Comparison of ENCODE assay signal across 8 cellular contexts in the genomic region with DNA sequence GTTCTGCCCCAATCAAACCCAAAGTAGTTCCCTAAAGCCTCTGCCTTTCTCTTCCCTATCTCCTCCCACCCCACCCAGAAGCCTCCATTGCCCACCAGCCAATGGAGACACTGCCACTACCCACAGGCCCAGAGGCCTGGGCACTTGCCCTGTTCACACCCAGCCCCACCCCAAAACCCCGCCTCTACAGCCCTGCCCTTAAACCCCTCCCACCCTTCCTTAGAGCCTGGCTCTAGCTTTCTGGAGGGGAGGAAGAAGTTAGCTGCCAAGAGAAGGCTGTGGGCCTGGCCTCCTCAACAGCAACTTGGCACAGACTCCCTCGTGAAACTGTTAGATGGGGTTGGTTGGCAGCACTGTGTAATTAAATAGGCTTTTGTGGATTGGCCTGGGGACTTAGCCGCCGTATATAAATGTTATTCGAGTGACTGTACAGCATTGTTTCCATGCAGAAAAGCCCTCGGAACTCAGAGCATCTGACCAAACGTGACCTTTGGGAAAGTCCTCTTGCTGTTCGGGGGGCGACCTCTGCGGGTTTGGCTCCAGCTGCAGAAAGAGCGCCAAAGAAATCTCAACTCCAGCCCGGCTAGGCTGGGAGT. TPM values are rescaled to one million over a fixed set of nuclear protein-coding genes. Genes with fewer than 3 reads are reported as not detected.
A peak's percentile ranks its signal among the peaks of the same experiment; 100 is the strongest.
DNase-seq lines count a peak whose midpoint lies in the region; ATAC-seq and TF ChIP-seq lines count a peak whose summit lies in the region.

No MANE protein-coding gene starts in this region.

- H3K27ac ChIP-seq in GM23338 (ENCODE audit: low read depth), result no peak overlapping the region
- no peak overlapping the region for H3K27ac ChIP-seq in SK-N-SH (ENCODE audit: low read depth in 2 of 2, low read length in 1 of 2)
- peak overlapping the region; percentile 54 to 78 (median 68) for H3K27ac ChIP-seq in esophagus muscularis mucosa (replicated peaks in 1 of 4)

- TF ChIP-seq POLR2A in esophagus muscularis mucosa (IDR thresholded peaks at IDR 0.05; ENCODE audit: low read depth), result no peak

- TF ChIP-seq CTCF in GM23338 (conservative IDR thresholded peaks at IDR 0.05; ENCODE audit: low read depth in 2 of 2) (no peak), SK-N-SH (IDR thresholded peaks at IDR 0.05) (no peak), esophagus muscularis mucosa (IDR thresholded peaks at IDR 0.05) (no peak), neural crest cell (conservative IDR thresholded peaks at IDR 0.05) (no peak)

- peak overlapping the region; percentile 84 for H3K4me3 Mint-ChIP-seq in GM23338
- peak overlapping the region; percentile 74 for H3K4me3 Mint-ChIP-seq in neural crest cell

- ATAC-seq in GM23338 (peak; percentile 72), GM21619 (IDR thresholded peaks at IDR 0.05; ENCODE audit: unreplicated experiment) (no peak), GM21529 (IDR thresholded peaks at IDR 0.05; ENCODE audit: unreplicated experiment) (no peak)

- H3F3A ChIP-seq in GM23338 (replicated peaks; ENCODE audit: low read depth) (0 out of 2 replicates have a peak, but pooled peaks cover 3% of the 10 kb centered on the region), SK-N-SH (replicated peaks; ENCODE audit: insufficient read depth) (no peaks in the 10 kb centered on the region)

- no peaks in the 10 kb centered on the region for H3K79me2 ChIP-seq in GM23338 (replicated peaks; ENCODE audit: insufficient read depth)
- no peaks in the 10 kb centered on the region for H3K79me2 ChIP-seq in SK-N-SH (ENCODE audit: insufficient read depth)

- POLR2A ChIA-PET in SK-N-SH (lab: Yijun Ruan, JAX), result no interaction called here

- TF ChIP-seq EP300 in SK-N-SH (IDR thresholded peaks at IDR 0.05; ENCODE audit: borderline replicate concordance in 1 of 2, low read depth in 1 of 2, low read length in 1 of 2) (no peak), esophagus muscularis mucosa (IDR thresholded peaks at IDR 0.05) (no peak)

- no peaks in the 10 kb centered on the region for H3K9me3 ChIP-seq in SK-N-SH
- H3K9me3 ChIP-seq in esophagus muscularis mucosa, result no peaks in the 10 kb centered on the region

- H3K27ac Mint-ChIP-seq in GM23338 (no peak overlapping the region), neural crest cell (ENCODE audit: unreplicated experiment) (no peak overlapping the region)

- peaks cover 18% of the 10 kb centered on the region for H3K4me1 Mint-ChIP-seq in GM23338
- peaks cover 13% of the 10 kb centered on the region for H3K4me1 Mint-ChIP-seq in neural crest cell

- H3K4me2 ChIP-seq in GM23338 (peak overlapping the region; percentile 81), SK-N-SH (no peak overlapping the region)

- H3K4me3 ChIP-seq in GM23338, result peak overlapping the region; percentile 75
- no peak overlapping the region for H3K4me3 ChIP-seq in SK-N-SH (ENCODE audit: low read depth in 2 of 2, low read length in 1 of 2)
- peak overlapping the region in 2 of 4 donors; percentile 56 to 61 for H3K4me3 ChIP-seq in esophagus muscularis mucosa

- CTCF ChIA-PET in SK-N-SH (lab: Yijun Ruan, JAX), result interaction anchor here (0.6 to 6.4 kb wide), 35 partner anchors 9 to 227 kb away, joined by 3 to 96 read pairs (median 4); a partner anchor contains a TSS

- H3K4me1 ChIP-seq in GM23338 (ENCODE audit: insufficient read depth), result peaks cover 12% of the 10 kb centered on the region
- H3K4me1 ChIP-seq in SK-N-SH (ENCODE audit: control insufficient read depth in 1 of 2, insufficient read depth in 2 of 2, low read depth in 1 of 2, low read length in 1 of 2), result peaks cover 0 to 7% of the 10 kb centered on the region in 2 experiments; a peak in 1 of 4 replicates
- peaks cover 14 to 22% (median 20%) of the 10 kb centered on the region in 4 donors for H3K4me1 ChIP-seq in esophagus muscularis mucosa

- H3K9me3 Mint-ChIP-seq in GM23338, result no peaks in the 10 kb centered on the region
- H3K9me3 Mint-ChIP-seq in neural crest cell, result no peaks in the 10 kb centered on the region

- no peaks in the 10 kb centered on the region for H3K9me2 ChIP-seq in GM23338 (ENCODE audit: insufficient read depth)
- H3K9me2 ChIP-seq in SK-N-SH, result no peaks in the 10 kb centered on the region

- WGBS in SK-N-SH (ENCODE audit: low lambda C conversion rate), result 73% methylated on average over 9 of the region's 12 CpGs
- 31% methylated on average over 9 of the region's 12 CpGs for WGBS in esophagus muscularis mucosa

- peak overlapping the region; percentile 87; the same call in 1 of the 2 replicates for H2AFZ ChIP-seq in GM23338
- H2AFZ ChIP-seq in SK-N-SH (ENCODE audit: low read depth), result no peak overlapping the region; the same call in 1 of the 2 replicates

- no peaks in the 10 kb centered on the region for H3K36me3 ChIP-seq in GM23338 (ENCODE audit: insufficient read depth)
- H3K36me3 ChIP-seq in SK-N-SH (replicated peaks in 1 of 2; ENCODE audit: control insufficient read depth in 1 of 2, insufficient read depth in 2 of 2, low read length in 1 of 2), result no peaks in the 10 kb centered on the region
- no peaks in the 10 kb centered on the region for H3K36me3 ChIP-seq in esophagus muscularis mucosa

- no peak for TF ChIP-seq RAD21 in SK-N-SH (IDR thresholded peaks at IDR 0.05; ENCODE audit: low read length)

- H4K20me1 ChIP-seq in GM23338 (replicated peaks; ENCODE audit: insufficient read depth) (no peaks in the 10 kb centered on the region), SK-N-SH (ENCODE audit: insufficient read depth) (no peaks in the 10 kb centered on the region)

- H3K36me3 Mint-ChIP-seq in GM23338 (ENCODE audit: low read depth), result no peaks in the 10 kb centered on the region
- H3K36me3 Mint-ChIP-seq in neural crest cell (ENCODE audit: low read depth), result no peaks in the 10 kb centered on the region

- H3K27me3 Mint-ChIP-seq in GM23338 (ENCODE audit: insufficient read depth, low read depth, poor library complexity), result peaks cover 24% of the 10 kb centered on the region
- peaks cover 4% of the 10 kb centered on the region for H3K27me3 Mint-ChIP-seq in neural crest cell (ENCODE audit: low read depth)

- H3K27me3 ChIP-seq in GM23338 (ENCODE audit: insufficient read depth) (peaks cover 15% of the 10 kb centered on the region), SK-N-SH (ENCODE audit: insufficient read depth) (no peaks in the 10 kb centered on the region; the same call in 1 of the 2 replicates), esophagus muscularis mucosa (peaks cover 0 to 7% (median 0%) of the 10 kb centered on the region in 4 donors)

- DNase-seq in A172 (ENCODE audit: low spot score), result peak; percentile 93
- DNase-seq in GM23338 (ENCODE audit: low spot score), result peak; percentile 61
- DNase-seq in SK-N-SH, result peak; percentile 21
- no peak for DNase-seq in esophagus muscularis mucosa (ENCODE audit: extremely low spot score)
- DNase-seq in neural crest cell (ENCODE audit: low read depth, low spot score), result no peak
- DNase-seq in NCI-H1105 (lab: John Stamatoyannopoulos, UW), result no peak

- no peak overlapping the region for H3K9ac ChIP-seq in SK-N-SH

- intact Hi-C loops in esophagus muscularis mucosa (cut with DNase I), result loop anchor here (1.0 to 5.0 kb wide), 2 partner anchors 36 to 88 kb away; no protein-coding TSS in a partner anchor

TF ChIP-seq in GM23338, 12 proteins besides CTCF, POLR2A, EP300 and RAD21 (continues in another document):
- TF ChIP-seq ZNF114 (CRISPR knock-in tag; IDR thresholded peaks at IDR 0.05), result no peak

TF ChIP-seq in SK-N-SH, 30 proteins besides CTCF, POLR2A, EP300 and RAD21 (continues in another document):
- TF ChIP-seq YY1 (IDR thresholded peaks at IDR 0.05; ENCODE audit: low read depth), result no peak

RNA-seq across cellular contexts. Expression of a gene that starts 31.4 kb away (rescaled TPM):
- 0.79 and 1.7 TPM in 2 replicates for total RNA-seq in A172 (2014; rRNA removed; shearing (Covaris generic))
- total RNA-seq in GM23338 (2014; rRNA removed; shearing (Covaris generic)), result 1.3 and 2.7 TPM in 2 replicates
- polyA plus RNA-seq in GM23338 (2016; fragmentation: Nextera tagmentation; extraction: Ambion mirVana) (1.6 and 2.2 TPM in 2 replicates), SK-N-SH (2012; rRNA removed) (0.99 and 1.1 TPM in 2 replicates)
- polyA plus RNA-seq in SK-N-SH (2012; cell fraction: cytosol; rRNA removed), result 0.17 and 0.30 TPM in 2 replicates
- 11.9 TPM in 2 replicates for polyA plus RNA-seq in SK-N-SH (2012; cell fraction: nucleus; rRNA removed)
- total RNA-seq in esophagus muscularis mucosa (1 to 10 TPM in 1 of 4 donors, under 1 TPM in 2, not detected in 1; 0.17 to 1.1 (median 0.19) TPM), neural crest cell (4.2 and 5.9 TPM in 2 replicates)

RNA-seq across cellular contexts. Expression of a gene that starts 39.6 kb away (rescaled TPM):
- total RNA-seq in A172 (2014; rRNA removed; shearing (Covaris generic)), result 14.1 and 20.4 TPM in 2 replicates
- 11.3 and 11.6 TPM in 2 replicates for total RNA-seq in GM23338 (2014; rRNA removed; shearing (Covaris generic))
- 6.7 and 6.9 TPM in 2 replicates for polyA plus RNA-seq in GM23338 (2016; fragmentation: Nextera tagmentation; extraction: Ambion mirVana)
- 45.8 and 61.0 TPM in 2 replicates for polyA plus RNA-seq in SK-N-SH (2012; rRNA removed)
- 17.8 and 27.5 TPM in 2 replicates for polyA plus RNA-seq in SK-N-SH (2012; cell fraction: cytosol; rRNA removed)
- 154 and 237 TPM in 2 replicates for polyA plus RNA-seq in SK-N-SH (2012; cell fraction: nucleus; rRNA removed)
- 10 to 100 TPM; 21.5 to 34.1 (median 32.2) TPM for total RNA-seq in esophagus muscularis mucosa
- total RNA-seq in neural crest cell, result 31.8 and 33.1 TPM in 2 replicates

RNA-seq across cellular contexts. Expression of a gene that starts 39.8 kb away (rescaled TPM):
- total RNA-seq in A172 (2014; rRNA removed; shearing (Covaris generic)), result 77.7 and 120 TPM in 2 replicates
- total RNA-seq in GM23338 (2014; rRNA removed; shearing (Covaris generic)), result 75.9 and 79.9 TPM in 2 replicates
- polyA plus RNA-seq in GM23338 (2016; fragmentation: Nextera tagmentation; extraction: Ambion mirVana), result 9.0 and 9.2 TPM in 2 replicates
- polyA plus RNA-seq in SK-N-SH (2012; rRNA removed), result 129 and 138 TPM in 2 replicates
- polyA plus RNA-seq in SK-N-SH (2012; cell fraction: cytosol; rRNA removed), result 125 and 141 TPM in 2 replicates
- polyA plus RNA-seq in SK-N-SH (2012; cell fraction: nucleus; rRNA removed), result 115 and 121 TPM in 2 replicates
- total RNA-seq in esophagus muscularis mucosa, result 10 to 100 TPM; 43.6 to 80.1 (median 62.3) TPM
- total RNA-seq in neural crest cell, result 95.7 and 103 TPM in 2 replicates

RNA-seq across cellular contexts. Expression of a gene that starts 43.6 kb away (rescaled TPM):
- total RNA-seq in A172 (2014; rRNA removed; shearing (Covaris generic)), result 0.19 TPM in 1 of 2 replicates, not detected in the other
- 8.9 and 16.0 TPM in 2 replicates for total RNA-seq in GM23338 (2014; rRNA removed; shearing (Covaris generic))
- polyA plus RNA-seq in GM23338 (2016; fragmentation: Nextera tagmentation; extraction: Ambion mirVana) (4.3 and 5.6 TPM in 2 replicates), SK-N-SH (2012; rRNA removed) (33.5 and 37.5 TPM in 2 replicates)
- 21.5 and 28.7 TPM in 2 replicates for polyA plus RNA-seq in SK-N-SH (2012; cell fraction: cytosol; rRNA removed)
- polyA plus RNA-seq in SK-N-SH (2012; cell fraction: nucleus; rRNA removed), result 51.3 and 79.0 TPM in 2 replicates
- total RNA-seq in esophagus muscularis mucosa (10 to 100 TPM in 3 of 4 donors, 1 to 10 TPM in 1; 2.0 to 15.0 (median 12.9) TPM), neural crest cell (3.3 and 4.4 TPM in 2 replicates)

RNA-seq across cellular contexts. Expression of a gene that starts 47.5 kb away (rescaled TPM):
- 16.2 and 19.7 TPM in 2 replicates for total RNA-seq in A172 (2014; rRNA removed; shearing (Covaris generic))
- 8.0 and 16.0 TPM in 2 replicates for total RNA-seq in GM23338 (2014; rRNA removed; shearing (Covaris generic))
- polyA plus RNA-seq in GM23338 (2016; fragmentation: Nextera tagmentation; extraction: Ambion mirVana) (6.4 and 8.3 TPM in 2 replicates), SK-N-SH (2012; rRNA removed) (55.1 and 61.3 TPM in 2 replicates)
- polyA plus RNA-seq in SK-N-SH (2012; cell fraction: cytosol; rRNA removed), result 30.4 and 40.3 TPM in 2 replicates
- polyA plus RNA-seq in SK-N-SH (2012; cell fraction: nucleus; rRNA removed), result 158 and 191 TPM in 2 replicates
- total RNA-seq in esophagus muscularis mucosa (10 to 100 TPM; 15.0 to 25.3 (median 20.6) TPM), neural crest cell (61.2 and 61.7 TPM in 2 replicates)

Comparison
In these comparisons a context has a peak if more than half of its experiments do, and no peak if none do; other contexts are left out.
1. DNase-seq: peak in A172 (single experiment), GM23338 (single experiment) and SK-N-SH (single experiment); none in esophagus muscularis mucosa (single experiment), neural crest cell (single experiment) and NCI-H1105 (single experiment).
2. H3K27ac ChIP-seq: peak in esophagus muscularis mucosa (4 of 4); none in GM23338 (single experiment) and SK-N-SH (0 of 2).